31 cellular contexts compared by ENCODE assay signal in the genomic region with DNA sequence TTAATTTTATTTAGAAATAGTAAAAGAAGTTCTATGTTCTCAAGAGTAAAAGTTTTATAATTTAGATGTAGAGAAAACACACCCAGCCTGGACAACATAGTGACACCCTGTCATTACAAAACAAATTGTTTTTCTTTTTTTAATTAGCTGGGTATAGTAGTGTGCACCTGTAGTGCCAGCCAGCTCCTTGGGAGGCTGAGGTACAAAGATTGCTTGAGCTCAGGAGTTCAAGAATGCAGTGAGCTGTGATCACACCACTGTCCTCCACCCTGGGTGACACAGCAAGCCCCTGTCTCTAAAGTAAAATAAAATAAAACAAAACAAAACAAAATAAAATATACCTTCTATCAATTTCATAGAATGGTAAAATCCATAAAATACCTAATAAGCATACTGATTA.
"Had no signal": no experiment of that assay in that cellular context is flagged by ENCODE, and none has a peak within 500 bp of the region (broad histone marks: within the 10 kb centered on the region; RNA-seq: fewer than 3 reads in every experiment).

No MANE protein-coding gene starts in this region.

- ATAC-seq: activated CD4-positive, alpha-beta T cell treated with anti-CD3 and anti-CD28 coated beads for 36 hours; activated CD8-positive, alpha-beta memory T cell treated with anti-CD3 and anti-CD28 coated beads, Interleukin-2, amount 10 ng/mL, durations not matched to agents 7 days and 5 days; activated CD8-positive, alpha-beta T cell treated with anti-CD3 and anti-CD28 coated beads, Interleukin-2, amount 10 ng/mL, durations not matched to agents 7 days and 5 days; activated naive CD8-positive, alpha-beta T cell treated with anti-CD3 and anti-CD28 coated beads, Interleukin-2, amount 50 U/mL, for 24 hours; gastroesophageal sphincter; T-helper 17 cell had no signal

- H3K27ac ChIP-seq: adrenal gland, ascending aorta, breast epithelium, colonic mucosa, epithelial cell of prostate, esophagus squamous epithelium, gastroesophageal sphincter had no signal

- H3K4me3 ChIP-seq: adrenal gland, ascending aorta, breast epithelium, cardiac muscle cell, colonic mucosa, esophagus squamous epithelium, gastroesophageal sphincter had no signal

- H3K9me3 ChIP-seq: adrenal gland, ascending aorta, breast epithelium, colonic mucosa, esophagus squamous epithelium, gastroesophageal sphincter had no signal

- H3K4me1 ChIP-seq: adrenal gland, ascending aorta, breast epithelium, colonic mucosa, esophagus squamous epithelium, gastroesophageal sphincter had no signal

- FAIRE-seq: endometrium, endothelial cell of umbilical vein had no signal

- H3K27me3 ChIP-seq: adrenal gland, ascending aorta, breast epithelium, cardiac muscle cell, colonic mucosa, esophagus squamous epithelium, gastroesophageal sphincter had no signal

- H3K36me3 ChIP-seq: adrenal gland, ascending aorta, breast epithelium, cardiac muscle cell, colonic mucosa, esophagus squamous epithelium, gastroesophageal sphincter had no signal

- DNase-seq: activated CD4-positive, alpha-beta memory T cell treated with anti-CD3 and anti-CD28 coated beads for 36 hours; activated CD4-positive, alpha-beta T cell treated with anti-CD3 and anti-CD28 coated beads for 36 hours; activated CD4-positive, alpha-beta T cell treated with anti-CD3 and anti-CD28 coated beads, Interleukin-2, amount 10 ng/mL, durations not matched to agents 24 days and 14 days; activated CD4-positive, CD25-positive, alpha-beta regulatory T cell; activated CD4-positive, CD25-positive, alpha-beta regulatory T cell treated with anti-CD3 and anti-CD28 coated beads, Interleukin-2, amount 50 U/mL, for 72 hours; activated CD8-positive, alpha-beta memory T cell treated with anti-CD3 and anti-CD28 coated beads, Interleukin-2, amount 10 ng/mL, durations not matched to agents 7 days and 5 days; activated CD8-positive, alpha-beta memory T cell treated with anti-CD3 and anti-CD28 coated beads, Interleukin-2, amount 50 U/mL, for 4 hours; activated CD8-positive, alpha-beta T cell treated with anti-CD3 and anti-CD28 coated beads, Interleukin-2, amount 10 ng/mL, durations not matched to agents 7 days and 5 days; activated effector memory CD4-positive, alpha-beta T cell treated with anti-CD3 and anti-CD28 coated beads, Interleukin-2, amount 50 U/mL, for 16 hours; activated naive CD4-positive, alpha-beta T cell treated with anti-CD3 and anti-CD28 coated beads for 36 hours; activated naive CD8-positive, alpha-beta T cell treated with anti-CD3 and anti-CD28 coated beads for 36 hours; activated naive CD8-positive, alpha-beta T cell treated with anti-CD3 and anti-CD28 coated beads, Interleukin-2, amount 50 U/mL, for 24 hours; activated T-cell treated with anti-CD3 and anti-CD28 coated beads, Interleukin-2, amount 50 U/mL, for 1 hour; activated T-cell treated with anti-CD3 and anti-CD28 coated beads, Interleukin-2, amount 50 U/mL, for 48 hours; adrenal gland; central memory CD4-positive, alpha-beta T cell; cerebellar nuclear complex; colonic mucosa; effector CD8-positive, alpha-beta T cell; esophagus squamous epithelium; foreskin melanocyte; T-helper 1 cell; T-helper 17 cell; T1000 had no signal
